ENCODE assay signal across 16 cellular contexts in the genomic region with DNA sequence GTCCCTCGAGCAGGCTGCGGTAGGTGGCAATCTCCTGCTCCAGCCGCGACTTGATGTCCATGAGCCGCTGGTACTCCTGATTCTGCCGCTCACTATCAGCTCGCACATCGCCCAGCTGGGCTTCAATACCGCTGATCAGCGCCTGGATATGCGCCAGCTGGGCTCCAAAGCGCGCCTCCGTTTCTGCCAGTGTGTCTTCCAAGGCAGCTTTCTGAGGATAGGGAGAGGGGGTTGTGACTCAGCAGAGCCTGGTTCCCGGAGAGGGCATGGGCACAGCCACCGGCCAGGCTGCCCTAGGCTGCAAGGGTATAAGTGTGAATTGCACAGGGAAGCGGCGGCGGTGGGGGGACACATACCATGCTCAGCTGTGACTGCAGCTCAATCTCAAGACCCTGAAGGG. TPM values are rescaled to one million over a fixed set of nuclear protein-coding genes. Genes with fewer than 3 reads are reported as not detected.
DNase-seq lines count a peak whose midpoint lies in the region; ATAC-seq and TF ChIP-seq lines count a peak whose summit lies in the region.
"Had no signal": no experiment of that assay in that cellular context is flagged by ENCODE, and none has a peak within 500 bp of the region (broad histone marks: within the 10 kb centered on the region; RNA-seq: fewer than 3 reads in every experiment).

No MANE protein-coding gene starts in this region.

- H3K27me3 Mint-ChIP-seq in glutamatergic neuron (ENCODE audit: unreplicated experiment): peaks cover 7% of the 10 kb centered on the region

- H3K9me3 Mint-ChIP-seq in glutamatergic neuron (ENCODE audit: unreplicated experiment): peaks cover 4% of the 10 kb centered on the region
- H3K9me3 Mint-ChIP-seq: CD4-positive, alpha-beta memory T cell had no signal

- DNase-seq in NCI-H82 (lab: John Stamatoyannopoulos, UW): peak; percentile 10
- DNase-seq in NCI-H82 treated with DMSO at 0.1 percent for 48 hours (lab: John Stamatoyannopoulos, UW; ENCODE audit: unreplicated experiment): no peak
- DNase-seq in RWPE2 (ENCODE audit: low spot score): no peak
- no peak for DNase-seq in kidney epithelial cell (ENCODE audit: low read depth)
- DNase-seq in upper lobe of right lung: no peak
- no peak for DNase-seq in NCI-H2107 (lab: John Stamatoyannopoulos, UW)
- DNase-seq in Kasumi-1 (lab: John Stamatoyannopoulos, UW): no peak
- DNase-seq in glutamatergic neuron: no peak
- DNase-seq: activated gamma-delta T cell treated with Interleukin-2 at 50 U/mL for 16 hours; CD4-positive, alpha-beta memory T cell; immature natural killer cell; NCI-H187 treated with DMSO at 0.1 percent for 48 hours; testis had no signal

- no peaks in the 10 kb centered on the region for H3K4me1 Mint-ChIP-seq in glutamatergic neuron (ENCODE audit: low read depth, unreplicated experiment)

- H3K27ac ChIP-seq in RWPE2 (ENCODE audit: poor library complexity, severe bottlenecking): peak overlapping the region; percentile 79
- no peak overlapping the region for H3K27ac ChIP-seq in upper lobe of right lung
- H3K27ac ChIP-seq: neural progenitor cell, testis had no signal

- H3K27me3 ChIP-seq in RWPE2 (ENCODE audit: insufficient read depth, poor library complexity, severe bottlenecking): no peaks in the 10 kb centered on the region
- no peaks in the 10 kb centered on the region for H3K27me3 ChIP-seq in kidney epithelial cell (ENCODE audit: control insufficient read depth, insufficient read depth, low read length)
- peaks cover 26% of the 10 kb centered on the region for H3K27me3 ChIP-seq in upper lobe of right lung
- H3K27me3 ChIP-seq: neural progenitor cell, testis had no signal

- intact Hi-C loops in upper lobe of right lung (cut with DNase I): no loop called here

- TF ChIP-seq CTCF in RWPE2 (IDR thresholded peaks at IDR 0.05; ENCODE audit: poor library complexity, severe bottlenecking) (no peak), kidney epithelial cell (IDR thresholded peaks at IDR 0.05; ENCODE audit: insufficient read depth, low read length, poor library complexity, severe bottlenecking) (no peak), upper lobe of right lung (IDR thresholded peaks at IDR 0.05) (no peak), glutamatergic neuron (IDR thresholded peaks at IDR 0.05; ENCODE audit: partially characterized antibody, unreplicated experiment) (no peak)

- H3K4me3 ChIP-seq in RWPE2 (ENCODE audit: severe bottlenecking): no peak overlapping the region
- peak overlapping the region; percentile 29 for H3K4me3 ChIP-seq in kidney epithelial cell (ENCODE audit: low read depth, low read length)
- H3K4me3 ChIP-seq in upper lobe of right lung: peak overlapping the region; percentile 16
- H3K4me3 ChIP-seq: neural progenitor cell, testis had no signal

- peaks cover 6% of the 10 kb centered on the region for H3K36me3 ChIP-seq in RWPE2 (ENCODE audit: low read depth)
- peaks cover 7% of the 10 kb centered on the region for H3K36me3 ChIP-seq in kidney epithelial cell (ENCODE audit: control insufficient read depth, insufficient read depth, low read length)
- no peaks in the 10 kb centered on the region for H3K36me3 ChIP-seq in upper lobe of right lung
- H3K36me3 ChIP-seq: neural progenitor cell had no signal

- ATAC-seq in RWPE2 (ENCODE audit: low read depth): no peak
- no peak for ATAC-seq in upper lobe of right lung
- ATAC-seq: activated CD4-positive, CD25-positive, alpha-beta regulatory T cell treated with anti-CD3 and anti-CD28 coated beads, Interleukin-2, amount 50 U/mL, for 24 hours had no signal

- no peaks in the 10 kb centered on the region for H3K36me3 Mint-ChIP-seq in glutamatergic neuron (ENCODE audit: unreplicated experiment)
- H3K36me3 Mint-ChIP-seq: CD4-positive, alpha-beta memory T cell; neural progenitor cell had no signal

- H3K27ac Mint-ChIP-seq in glutamatergic neuron (ENCODE audit: unreplicated experiment): no peak overlapping the region
- H3K27ac Mint-ChIP-seq: CD4-positive, alpha-beta memory T cell; immature natural killer cell; neural progenitor cell had no signal

- peaks cover 52% of the 10 kb centered on the region for H3K4me1 ChIP-seq in RWPE2 (ENCODE audit: insufficient read depth, poor library complexity, severe bottlenecking)
- peaks cover 4% of the 10 kb centered on the region for H3K4me1 ChIP-seq in upper lobe of right lung

- H3K4me3 Mint-ChIP-seq in glutamatergic neuron (ENCODE audit: unreplicated experiment): no peak overlapping the region
- H3K4me3 Mint-ChIP-seq: CD4-positive, alpha-beta memory T cell; immature natural killer cell; neural progenitor cell had no signal

- H3K9me3 ChIP-seq in RWPE2 (ENCODE audit: severe bottlenecking) (no peaks in the 10 kb centered on the region), upper lobe of right lung (no peaks in the 10 kb centered on the region)
- H3K9me3 ChIP-seq: testis had no signal

RNA-seq across cellular contexts. Expression of a gene that starts 4.3 kb away (rescaled TPM):
- 851 and 925 TPM in 2 replicates for total RNA-seq in kidney epithelial cell
- 321 TPM for total RNA-seq in upper lobe of right lung
- 0.69 TPM for total RNA-seq in glutamatergic neuron (ENCODE audit: unreplicated experiment)
- total RNA-seq: CD4-positive, alpha-beta memory T cell; T-helper 1 cell treated with Interleukin-12 subunit alpha and Interleukin-12 subunit beta and Interleukin-4 antibody, amounts not matched to agents 30 ng/mL and 1 ng/mL, for 36 hours had no signal

RNA-seq across cellular contexts. Expression of a gene that starts 5.1 kb away (rescaled TPM):
- total RNA-seq in kidney epithelial cell: 1.3 and 1.6 TPM in 2 replicates
- 24.3 TPM for total RNA-seq in upper lobe of right lung
- not detected for total RNA-seq in glutamatergic neuron (ENCODE audit: unreplicated experiment)
- total RNA-seq: CD4-positive, alpha-beta memory T cell; T-helper 1 cell treated with Interleukin-12 subunit alpha and Interleukin-12 subunit beta and Interleukin-4 antibody, amounts not matched to agents 30 ng/mL and 1 ng/mL, for 36 hours had no signal

RNA-seq across cellular contexts. Expression of a gene that starts 18.4 kb away (rescaled TPM):
- 0.96 TPM in 1 of 2 replicates, not detected in the other for total RNA-seq in kidney epithelial cell
- total RNA-seq in upper lobe of right lung: 5.5 TPM
- not detected for total RNA-seq in glutamatergic neuron (ENCODE audit: unreplicated experiment)
- total RNA-seq: CD4-positive, alpha-beta memory T cell; T-helper 1 cell treated with Interleukin-12 subunit alpha and Interleukin-12 subunit beta and Interleukin-4 antibody, amounts not matched to agents 30 ng/mL and 1 ng/mL, for 36 hours had no signal

RNA-seq across cellular contexts. Expression of a gene that starts 34.1 kb away (rescaled TPM):
- total RNA-seq in kidney epithelial cell (not detected in 2 replicates), upper lobe of right lung (not detected), glutamatergic neuron (ENCODE audit: unreplicated experiment) (not detected)
- total RNA-seq: CD4-positive, alpha-beta memory T cell; T-helper 1 cell treated with Interleukin-12 subunit alpha and Interleukin-12 subunit beta and Interleukin-4 antibody, amounts not matched to agents 30 ng/mL and 1 ng/mL, for 36 hours had no signal

RNA-seq across cellular contexts. Expression of a gene that starts 42.8 kb away (rescaled TPM):
- not detected in 2 replicates for total RNA-seq in kidney epithelial cell
- total RNA-seq in upper lobe of right lung: not detected
- total RNA-seq in glutamatergic neuron (ENCODE audit: unreplicated experiment): not detected
- total RNA-seq: CD4-positive, alpha-beta memory T cell; T-helper 1 cell treated with Interleukin-12 subunit alpha and Interleukin-12 subunit beta and Interleukin-4 antibody, amounts not matched to agents 30 ng/mL and 1 ng/mL, for 36 hours; testis had no signal

Comparison
In these comparisons a context has a peak if more than half of its experiments do, and no peak if none do; other contexts are left out.
1. RNA of a gene that starts 4.3 kb away (total RNA-seq): 851 to 925 TPM in kidney epithelial cell and 321 TPM in upper lobe of right lung (single experiment); 0.69 TPM in glutamatergic neuron (single experiment); every median in the first group is over 100 times any median in the second.